8 cellular contexts compared by ENCODE assay signal in genomic region chr1:178341218-178341956, GRCh38.
DNase-seq lines count a peak whose midpoint lies in the region; ATAC-seq and TF ChIP-seq lines count a peak whose summit lies in the region.

No MANE protein-coding gene starts in this region.

- H3K9ac ChIP-seq in NT2/D1 (ENCODE audit: insufficient read length, low read depth) = peak overlapping the region; percentile 78

- intact Hi-C loops in esophagus squamous epithelium (cut with DNase I) = no loop called here

- TF ChIP-seq CTCF in AG04450 (IDR thresholded peaks at IDR 0.05; ENCODE audit: low read depth, low read length) = no peak
- no peak for TF ChIP-seq CTCF in esophagus squamous epithelium (IDR thresholded peaks at IDR 0.05)

- TF ChIP-seq POLR2A in esophagus squamous epithelium (IDR thresholded peaks at IDR 0.05) = peak in 2 of 4 donors; percentile 42 to 57

- H3K27ac ChIP-seq in AG04450 (ENCODE audit: low read depth, low read length) (peak overlapping the region; percentile 58), esophagus squamous epithelium (peak overlapping the region; percentile 69 to 85 (median 77))

- H3K9me3 ChIP-seq in AG04450 (ENCODE audit: control insufficient read depth, insufficient read depth, low read length) (no peaks in the 10 kb centered on the region), NT2/D1 (ENCODE audit: insufficient read depth, low read length) (no peaks in the 10 kb centered on the region), esophagus squamous epithelium (no peaks in the 10 kb centered on the region)

- H3K4me1 ChIP-seq in NT2/D1 (ENCODE audit: insufficient read depth, insufficient read length) (no peaks in the 10 kb centered on the region), esophagus squamous epithelium (peaks cover 9 to 64% (median 15%) of the 10 kb centered on the region in 3 donors)

- no peak for ATAC-seq in GM19395 (IDR thresholded peaks at IDR 0.05; ENCODE audit: unreplicated experiment)
- no peak for ATAC-seq in HG02763 (IDR thresholded peaks at IDR 0.05; ENCODE audit: unreplicated experiment)
- no peak for ATAC-seq in stimulated activated naive CD8-positive, alpha-beta T cell treated with anti-CD3 and anti-CD28 coated beads, Interleukin-15, Interleukin-2, amounts not matched to agents 100 U/mL and 50 U/mL, for 24 hours
- no peak for ATAC-seq in GM21723 (IDR thresholded peaks at IDR 0.05; ENCODE audit: unreplicated experiment)

- H3K4me3 ChIP-seq in AG04450 (ENCODE audit: low read depth, low read length) (peak overlapping the region; percentile 51), NT2/D1 (ENCODE audit: insufficient read length, low read depth) (peak overlapping the region; percentile 36), esophagus squamous epithelium (peak overlapping the region; percentile 11 to 56 (median 36))

- WGBS in esophagus squamous epithelium, 2 donors = 12 to 22% methylated on average over 10 of the region's 10 CpGs

- H3K27me3 ChIP-seq in AG04450 (ENCODE audit: control insufficient read depth, insufficient read depth, low read length) (no peaks in the 10 kb centered on the region), NT2/D1 (ENCODE audit: insufficient read depth, insufficient read length) (no peaks in the 10 kb centered on the region), esophagus squamous epithelium (no peaks in the 10 kb centered on the region)

- H3K36me3 ChIP-seq in NT2/D1 (ENCODE audit: insufficient read depth, insufficient read length, low read length) (peaks cover 10% of the 10 kb centered on the region), esophagus squamous epithelium (no peaks in the 10 kb centered on the region)

- DNase-seq in AG04450 (ENCODE audit: low read depth, low spot score) = peak; percentile 45
- DNase-seq in NT2/D1 (ENCODE audit: low read depth, low spot score) = peak; percentile 96
- DNase-seq in esophagus squamous epithelium (lab: John Stamatoyannopoulos, UW) = no peak
- DNase-seq in myocyte (ENCODE audit: low read depth) = peak; percentile 87
- DNase-seq in stimulated activated naive CD8-positive, alpha-beta T cell treated with anti-CD3 and anti-CD28 coated beads, Interleukin-15, Interleukin-2, amounts not matched to agents 100 U/mL and 50 U/mL, for 24 hours = no peak

- POLR2A ChIA-PET in AG04450 (lab: Yijun Ruan, JAX) = no interaction called here

- CTCF ChIA-PET in AG04450 (lab: Charles Lee) = interaction anchor here (0.6 to 4.9 kb wide), 4 partner anchors 30 to 160 kb away, joined by 3 to 21 read pairs (median 7); no protein-coding TSS in a partner anchor

Comparison
In these comparisons a context has a peak if more than half of its experiments do, and no peak if none do; other contexts are left out.
1. DNase-seq: peak in AG04450 (single experiment), NT2/D1 (single experiment) and myocyte (single experiment); none in esophagus squamous epithelium (single experiment) and stimulated activated naive CD8-positive, alpha-beta T cell treated with anti-CD3 and anti-CD28 coated beads, Interleukin-15, Interleukin-2, amounts not matched to agents 100 U/mL and 50 U/mL, for 24 hours (single experiment).
2. Peak in every context shown above with its lines, with median percentiles within 50 percentile points of each other: H3K4me3 ChIP-seq.